In the genomic region with DNA sequence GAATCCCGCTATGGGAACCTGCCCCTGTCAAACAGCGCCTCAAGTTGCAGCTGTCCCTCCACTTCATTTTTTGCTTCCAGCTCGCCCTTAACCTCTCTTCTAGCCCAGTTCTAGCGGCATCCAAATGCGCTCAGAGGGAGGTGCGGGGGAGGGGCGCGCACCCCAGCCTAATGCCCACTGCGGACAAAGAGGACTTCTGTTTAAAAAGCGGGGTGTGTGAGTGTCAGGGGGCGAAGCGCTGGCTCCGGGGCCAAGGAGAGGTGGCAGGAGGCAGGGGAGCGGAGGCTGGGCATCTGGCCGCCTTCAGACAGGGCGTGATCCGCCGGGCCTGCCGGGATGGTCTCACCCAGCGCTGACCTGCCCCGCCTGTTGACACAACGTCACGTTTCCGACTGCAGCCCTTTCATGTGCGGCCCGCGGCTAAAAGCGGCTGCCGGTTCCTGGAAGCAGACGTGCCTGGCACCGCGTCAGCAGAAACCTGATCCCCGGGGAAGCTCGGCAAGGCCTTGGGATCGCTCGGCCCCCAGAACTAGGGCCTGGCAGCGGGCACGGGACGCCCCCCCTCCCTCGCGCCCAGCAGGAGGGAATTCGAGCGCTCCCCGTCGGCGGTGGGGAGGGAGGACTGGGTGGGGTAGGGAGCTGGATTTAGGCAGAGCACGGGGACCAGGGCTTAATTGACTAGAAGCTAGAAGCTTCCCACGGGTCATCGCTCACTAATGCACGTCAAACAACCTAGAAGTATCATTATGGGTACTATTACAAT, we compare ENCODE assay signal across 8 cellular contexts. TPM values are rescaled to one million over a fixed set of nuclear protein-coding genes. Genes with fewer than 3 reads are reported as not detected.
DNase-seq lines count a peak whose midpoint lies in the region; ATAC-seq and TF ChIP-seq lines count a peak whose summit lies in the region.

No MANE protein-coding gene starts in this region.

- H3K9me3 Mint-ChIP-seq in activated CD4-positive, alpha-beta T cell treated with anti-CD3 and anti-CD28 coated beads, Interleukin-2, amount 10 ng/mL, durations not matched to agents 24 days and 14 days = no peaks in the 10 kb centered on the region

- no peaks in the 10 kb centered on the region for H3K27me3 Mint-ChIP-seq in activated CD4-positive, alpha-beta T cell treated with anti-CD3 and anti-CD28 coated beads, Interleukin-2, amount 10 ng/mL, durations not matched to agents 24 days and 14 days

- H3K4me3 ChIP-seq in AG09309 (ENCODE audit: control insufficient read depth, low read depth, low read length) = peak overlapping the region; percentile 33
- peak overlapping the region; percentile 25 to 35 for H3K4me3 ChIP-seq in left lung

- peaks cover 0 to 27% of the 10 kb centered on the region in 2 donors for H3K36me3 ChIP-seq in left lung

- H3K9me3 ChIP-seq in left lung = no peaks in the 10 kb centered on the region

- ATAC-seq in GM18870 (IDR thresholded peaks at IDR 0.05; ENCODE audit: unreplicated experiment) (peak; percentile 44), HG03097 (IDR thresholded peaks at IDR 0.05; ENCODE audit: low FRiP score, unreplicated experiment) (peak; percentile 40), left lung (peak; percentile 81)

- TF ChIP-seq CTCF in AG09309 (IDR thresholded peaks at IDR 0.05; ENCODE audit: control insufficient read depth, insufficient read depth, low read depth, low read length, missing control alignments) (no peak), left lung (IDR thresholded peaks at IDR 0.05) (no peak)

- intact Hi-C loops in activated CD4-positive, alpha-beta T cell treated with anti-CD3 and anti-CD28 coated beads, Interleukin-2, amount 10 ng/mL, durations not matched to agents 24 days and 14 days (cut with micrococcal nuclease) = loop anchor here (1.0 to 2.0 kb wide), 5 partner anchors 9 to 70 kb away; no protein-coding TSS in a partner anchor
- intact Hi-C loops in left lung (cut with DNase I) = no loop called here

- DNase-seq in AG09309 (ENCODE audit: low read depth) = peak; percentile 96
- DNase-seq in NCI-H345 treated with DMSO at 0.1 percent for 48 hours (lab: John Stamatoyannopoulos, UW; ENCODE audit: unreplicated experiment) = peak; percentile 36
- DNase-seq in activated CD4-positive, alpha-beta T cell treated with anti-CD3 and anti-CD28 coated beads, Interleukin-2, amount 10 ng/mL, durations not matched to agents 24 days and 14 days = peak; percentile 94
- peak; percentile 94 for DNase-seq in dedifferentiated amniotic fluid mesenchymal stem cell (ENCODE audit: extremely low spot score)
- DNase-seq in left lung = peak; percentile 97 to 98
- peak; percentile 37 for DNase-seq in stimulated activated CD4-positive, alpha-beta T cell treated with anti-CD3 and anti-CD28 coated beads, Interleukin-2, amount 100 ng/mL, for 4 hours (ENCODE audit: low read depth)

- H3K4me3 Mint-ChIP-seq in activated CD4-positive, alpha-beta T cell treated with anti-CD3 and anti-CD28 coated beads, Interleukin-2, amount 10 ng/mL, durations not matched to agents 24 days and 14 days = peak overlapping the region; percentile 84

- peak overlapping the region; percentile 99 to 100 for H3K27ac ChIP-seq in left lung

- peaks cover 38 to 82% of the 10 kb centered on the region in 2 donors for H3K4me1 ChIP-seq in left lung

- H3K27ac Mint-ChIP-seq in activated CD4-positive, alpha-beta T cell treated with anti-CD3 and anti-CD28 coated beads, Interleukin-2, amount 10 ng/mL, durations not matched to agents 24 days and 14 days = peak overlapping the region; percentile 94

- peaks cover 54% of the 10 kb centered on the region for H3K4me1 Mint-ChIP-seq in activated CD4-positive, alpha-beta T cell treated with anti-CD3 and anti-CD28 coated beads, Interleukin-2, amount 10 ng/mL, durations not matched to agents 24 days and 14 days

- peaks cover 43% of the 10 kb centered on the region for H3K36me3 Mint-ChIP-seq in activated CD4-positive, alpha-beta T cell treated with anti-CD3 and anti-CD28 coated beads, Interleukin-2, amount 10 ng/mL, durations not matched to agents 24 days and 14 days (ENCODE audit: low read depth)

- no peaks in the 10 kb centered on the region for H3K27me3 ChIP-seq in left lung

RNA-seq across cellular contexts. Expression of gene BHLHE40, which starts 7.6 kb away (rescaled TPM):
- 368 and 375 TPM in 2 replicates for total RNA-seq in activated CD4-positive, alpha-beta T cell treated with anti-CD3 and anti-CD28 coated beads, Interleukin-2, amount 10 ng/mL, durations not matched to agents 24 days and 14 days
- total RNA-seq in left lung = 10 to 100 TPM; 76.5 to 97.5 TPM

Comparison
In these comparisons a context has a peak if more than half of its experiments do, and no peak if none do; other contexts are left out.
1. Peak in every context shown above with its lines: DNase-seq, ATAC-seq, H3K4me3 ChIP-seq and H3K27ac ChIP-seq.
2. DNase-seq: peak in every context shown above with its lines; median percentile 98 in left lung; 96 in AG09309; 94 in activated CD4-positive, alpha-beta T cell treated with anti-CD3 and anti-CD28 coated beads, Interleukin-2, amount 10 ng/mL, durations not matched to agents 24 days and 14 days; 94 in dedifferentiated amniotic fluid mesenchymal stem cell; 37 in stimulated activated CD4-positive, alpha-beta T cell treated with anti-CD3 and anti-CD28 coated beads, Interleukin-2, amount 100 ng/mL, for 4 hours; 36 in NCI-H345 treated with DMSO at 0.1 percent for 48 hours.